Comparison of ENCODE assay signal across 1 cellular context in the genomic region with DNA sequence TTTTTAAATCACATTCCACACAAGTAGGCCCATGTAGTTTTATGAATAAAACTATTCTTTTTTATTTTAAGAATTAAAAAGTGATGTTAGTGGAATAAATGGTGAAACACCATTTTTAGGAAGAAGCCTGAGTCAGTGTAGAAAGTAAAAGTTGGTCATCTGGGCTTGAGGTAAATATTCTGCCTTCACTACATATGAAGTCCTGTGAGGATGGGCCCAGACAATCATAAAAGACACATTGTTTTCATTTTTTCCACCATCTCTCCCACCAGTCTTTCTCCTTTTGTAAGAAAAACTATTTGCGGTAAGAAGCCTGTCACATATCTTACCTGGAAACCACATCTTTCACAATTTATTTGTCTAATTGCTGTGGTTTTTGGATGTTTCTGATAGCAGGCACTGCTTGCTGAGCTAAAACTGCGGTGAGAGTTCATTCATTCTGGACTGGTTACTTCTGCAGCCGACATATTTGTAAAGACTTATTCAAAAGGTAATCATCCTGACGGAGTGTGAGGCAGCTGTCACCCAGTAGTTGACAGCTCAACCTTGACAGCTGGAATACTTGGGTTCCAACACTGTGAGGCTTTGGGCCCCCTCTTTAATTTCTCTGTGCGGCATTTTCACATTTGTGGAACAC.
TF ChIP-seq lines count a peak whose summit lies in the region.

No MANE protein-coding gene starts in this region.

TF ChIP-seq in SK-N-SH, 30 proteins besides CTCF, POLR2A, EP300 and RAD21 (continued from another document):
- TF ChIP-seq FOXM1 (IDR thresholded peaks at IDR 0.05; ENCODE audit: low read depth), result no peak
